In the genomic region with DNA sequence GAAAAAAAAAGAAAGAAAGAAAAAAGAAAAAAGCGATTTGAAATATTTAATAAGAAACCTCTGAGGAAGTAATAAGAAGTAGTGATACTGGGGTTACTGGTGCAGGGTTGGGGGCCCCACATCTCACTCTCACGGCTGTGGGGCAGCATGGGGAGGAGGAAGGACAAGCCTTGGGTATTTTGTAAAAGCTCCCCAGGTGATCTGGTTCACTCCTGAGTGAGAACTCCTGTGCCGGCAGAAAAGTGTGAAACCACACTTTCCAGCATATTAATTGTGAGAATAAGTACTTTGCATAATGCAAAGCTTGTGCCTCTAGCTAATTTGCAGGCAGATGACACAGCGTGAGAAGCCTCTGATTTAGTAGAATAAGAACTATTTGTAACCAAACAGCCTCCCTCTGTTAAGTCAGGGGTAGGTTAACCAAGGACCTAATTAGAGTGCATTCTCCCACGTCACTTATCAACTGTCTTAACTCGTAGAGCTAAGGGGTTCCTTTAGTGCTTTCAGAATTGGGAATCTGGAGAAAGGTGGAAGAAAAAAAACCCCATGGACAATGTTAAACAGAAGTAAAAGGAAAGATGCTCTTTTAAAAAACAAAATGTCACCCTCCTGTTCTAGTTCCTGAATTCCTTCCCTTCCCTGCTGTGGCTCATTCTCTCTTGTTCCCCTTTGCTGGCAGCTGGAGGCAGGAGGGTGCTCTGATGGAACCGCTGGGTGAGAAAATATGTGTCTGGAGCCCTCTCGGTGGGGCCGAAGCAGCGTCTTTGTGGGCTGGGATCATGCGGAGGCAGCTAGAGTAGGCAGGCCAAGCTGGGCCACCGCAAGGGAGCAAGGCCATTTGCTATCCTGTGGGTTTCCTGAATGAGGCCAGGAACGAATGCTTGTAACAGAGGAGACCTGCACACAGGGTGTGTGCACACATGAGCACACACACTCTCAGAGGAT, we compare ENCODE assay signal across 9 cellular contexts.
A peak's percentile ranks its signal among the peaks of the same experiment; 100 is the strongest.
DNase-seq lines count a peak whose midpoint lies in the region; ATAC-seq and TF ChIP-seq lines count a peak whose summit lies in the region.
"Had no signal": no experiment of that assay in that cellular context is flagged by ENCODE, and none has a peak within 500 bp of the region (broad histone marks: within the 10 kb centered on the region; RNA-seq: fewer than 3 reads in every experiment).

No MANE protein-coding gene starts in this region.

- peak; percentile 56 for DNase-seq in T-helper 22 cell (ENCODE audit: low read depth)
- DNase-seq in stimulated activated CD4-positive, alpha-beta T cell treated with anti-CD3 and anti-CD28 coated beads, TNF-alpha, amount 100 ng/mL, for 24 hours (ENCODE audit: low read depth in 3 of 3) = peak; percentile 51 to 70 (median 62)
- no peak for DNase-seq in foreskin keratinocyte
- no peak for DNase-seq in NCI-H524 (lab: John Stamatoyannopoulos, UW)
- DNase-seq in NOMO-1 treated with dmso at 0.1 percent for 144 hours (lab: John Stamatoyannopoulos, UW; ENCODE audit: unreplicated experiment) = no peak

- H3K9me3 ChIP-seq in ectodermal cell (ENCODE audit: control insufficient read depth, low read length) = no peaks in the 10 kb centered on the region
- H3K9me3 ChIP-seq: gastrocnemius medialis had no signal

- no peak for TF ChIP-seq CTCF in foreskin keratinocyte (conservative IDR thresholded peaks at IDR 0.05)

- ATAC-seq in GM19025 (IDR thresholded peaks at IDR 0.05; ENCODE audit: low read depth, unreplicated experiment) (peak; percentile 87), HG02884 (IDR thresholded peaks at IDR 0.05; ENCODE audit: unreplicated experiment) (peak; percentile 66), foreskin keratinocyte (no peak)
- ATAC-seq: gastrocnemius medialis had no signal

- peaks cover 59% of the 10 kb centered on the region for H3K4me1 ChIP-seq in ectodermal cell (ENCODE audit: control insufficient read depth, insufficient read depth, low read length)
- H3K4me1 ChIP-seq in foreskin keratinocyte = no peaks in the 10 kb centered on the region

- H3K27me3 ChIP-seq in ectodermal cell (ENCODE audit: control insufficient read depth, insufficient read depth, low read length, poor library complexity, severe bottlenecking) (no peaks in the 10 kb centered on the region), foreskin keratinocyte (no peaks in the 10 kb centered on the region)
- H3K27me3 ChIP-seq: gastrocnemius medialis had no signal

- no peak overlapping the region for H3K4me3 ChIP-seq in ectodermal cell (ENCODE audit: insufficient read depth, low read depth, low read length)
- H3K4me3 ChIP-seq: gastrocnemius medialis had no signal

- H3K27ac ChIP-seq in ectodermal cell (ENCODE audit: insufficient read depth, low read depth, low read length, poor library complexity, severe bottlenecking) = peak overlapping the region; percentile 71
- no peak overlapping the region for H3K27ac ChIP-seq in foreskin keratinocyte

- 28 to 29% methylated on average over 13 of the region's 13 CpGs for WGBS in ectodermal cell, 2 experiments

- no peaks in the 10 kb centered on the region for H3K36me3 ChIP-seq in ectodermal cell (ENCODE audit: control insufficient read depth, insufficient read depth, low read length)
- H3K36me3 ChIP-seq: gastrocnemius medialis had no signal

Comparison
In these comparisons a context has a peak if more than half of its experiments do, and no peak if none do; other contexts are left out.
1. DNase-seq: peak in T-helper 22 cell (single experiment) and stimulated activated CD4-positive, alpha-beta T cell treated with anti-CD3 and anti-CD28 coated beads, TNF-alpha, amount 100 ng/mL, for 24 hours (3 of 3); none in foreskin keratinocyte (0 of 2), NCI-H524 (0 of 2) and NOMO-1 treated with dmso at 0.1 percent for 144 hours (single experiment).